In genomic region chr16:58211245-58211644, GRCh38 we compare ENCODE assay signal across 29 cellular contexts.
"Had no signal": no experiment of that assay in that cellular context is flagged by ENCODE, and none has a peak within 500 bp of the region (broad histone marks: within the 10 kb centered on the region; RNA-seq: fewer than 3 reads in every experiment).

No MANE protein-coding gene starts in this region.

- ATAC-seq: activated T-cell treated with anti-CD3 and anti-CD28 coated beads, Interleukin-2, amount 50 U/mL, for 72 hours; activated T-helper 17 cell treated with anti-CD3 and anti-CD28 coated beads, Interleukin-2, amount 50 U/mL, for 72 hours had no signal

- H3K4me3 ChIP-seq: cardiac muscle cell had no signal

- H3K36me3 ChIP-seq: brain microvascular endothelial cell, cardiac muscle cell, WERI-Rb-1 had no signal

- H3K27ac ChIP-seq: brain microvascular endothelial cell, cardiac muscle cell, RWPE1, WERI-Rb-1 had no signal

- DNase-seq: activated CD4-positive, alpha-beta memory T cell treated with anti-CD3 and anti-CD28 coated beads, Interleukin-2, amount 10 ng/mL, durations not matched to agents 7 days and 5 days; activated CD4-positive, alpha-beta T cell treated with anti-CD3 and anti-CD28 coated beads for 1 hour; activated CD4-positive, alpha-beta T cell treated with anti-CD3 and anti-CD28 coated beads for 48 hours; activated CD4-positive, CD25-positive, alpha-beta regulatory T cell; activated effector memory CD4-positive, alpha-beta T cell treated with anti-CD3 and anti-CD28 coated beads, Interleukin-2, amount 50 U/mL, for 16 hours; activated naive CD4-positive, alpha-beta T cell; activated naive CD4-positive, alpha-beta T cell treated with anti-CD3 and anti-CD28 coated beads, Interleukin-2, amount 50 U/mL, for 16 hours; activated naive CD8-positive, alpha-beta T cell treated with anti-CD3 and anti-CD28 coated beads for 36 hours; activated T-cell treated with anti-CD3 and anti-CD28 coated beads, Interleukin-2, amount 50 U/mL, for 1 hour; activated T-cell treated with anti-CD3 and anti-CD28 coated beads, Interleukin-2, amount 50 U/mL, for 72 hours; amniotic stem cell; aorta; brain microvascular endothelial cell; NCI-H1048; NCI-H1436 treated with DMSO at 0.1 percent for 48 hours; NCI-H1694 treated with DMSO at 0.1 percent for 48 hours; NCI-H2029; NCI-H345; NCI-H524 treated with DMSO at 0.1 percent for 48 hours; Right ventricle myocardium superior; SW 1271; T-helper 1 cell; T-helper 2 cell; T-helper 9 cell; WERI-Rb-1 had no signal

- FAIRE-seq: RCC 7860 had no signal

- H3K27me3 ChIP-seq: brain microvascular endothelial cell, cardiac muscle cell had no signal
